In genomic region chr22:37846433-37846832, GRCh38 we compare ENCODE assay signal across 21 cellular contexts. TPM values are rescaled to one million over a fixed set of nuclear protein-coding genes. Genes with fewer than 3 reads are reported as not detected.
"Had no signal": no experiment of that assay in that cellular context is flagged by ENCODE, and none has a peak within 500 bp of the region (broad histone marks: within the 10 kb centered on the region; RNA-seq: fewer than 3 reads in every experiment).

No MANE protein-coding gene starts in this region.

- H3K27me3 Mint-ChIP-seq: activated CD4-positive, alpha-beta T cell treated with anti-CD3 and anti-CD28 coated beads, Interleukin-2, amount 10 ng/mL, durations not matched to agents 24 days and 14 days; central memory CD8-positive, alpha-beta T cell; naive B cell had no signal

- H3K9me3 ChIP-seq: esophagus muscularis mucosa, neutrophil, transverse colon had no signal

- H3K27ac ChIP-seq: brain microvascular endothelial cell, esophagus muscularis mucosa, neutrophil, transverse colon had no signal

- ATAC-seq: left lobe of liver had no signal

- H3K36me3 Mint-ChIP-seq: naive B cell had no signal

- DNase-seq: activated CD4-positive, alpha-beta T cell treated with anti-CD3 and anti-CD28 coated beads, Interleukin-2, amount 10 ng/mL, durations not matched to agents 24 days and 14 days; activated CD4-positive, CD25-positive, alpha-beta regulatory T cell; activated CD8-positive, alpha-beta memory T cell treated with anti-CD3 and anti-CD28 coated beads for 24 hours; activated naive CD4-positive, alpha-beta T cell treated with anti-CD3 and anti-CD28 coated beads, Interleukin-2, amount 50 U/mL, for 16 hours; amygdala; brain microvascular endothelial cell; cortex of kidney; effector CD4-positive, alpha-beta T cell; islet precursor cell; mammary epithelial cell; naive B cell; retina; stimulated activated CD4-positive, alpha-beta T cell treated with anti-CD3 and anti-CD28 coated beads, Interleukin-4, amount 100 ng/mL, for 24 hours; stimulated activated naive CD4-positive, alpha-beta T cell; transverse colon had no signal

- H3K9me3 Mint-ChIP-seq: activated CD4-positive, alpha-beta T cell treated with anti-CD3 and anti-CD28 coated beads, Interleukin-2, amount 10 ng/mL, durations not matched to agents 24 days and 14 days; central memory CD8-positive, alpha-beta T cell had no signal

- H3K4me3 Mint-ChIP-seq: activated CD4-positive, alpha-beta T cell treated with anti-CD3 and anti-CD28 coated beads, Interleukin-2, amount 10 ng/mL, durations not matched to agents 24 days and 14 days; central memory CD8-positive, alpha-beta T cell had no signal

- H3K4me3 ChIP-seq: esophagus muscularis mucosa, transverse colon had no signal

- H3K27ac Mint-ChIP-seq: activated CD4-positive, alpha-beta T cell treated with anti-CD3 and anti-CD28 coated beads, Interleukin-2, amount 10 ng/mL, durations not matched to agents 24 days and 14 days; naive B cell had no signal

RNA-seq across cellular contexts. Expression of gene GALR3, which starts 23.3 kb away (rescaled TPM):
- total RNA-seq: activated CD4-positive, alpha-beta T cell treated with anti-CD3 and anti-CD28 coated beads, Interleukin-2, amount 10 ng/mL, durations not matched to agents 24 days and 14 days; esophagus muscularis mucosa; mammary epithelial cell; mononuclear cell; skeletal muscle tissue; transverse colon had no signal
